ENCODE assay signal across 1 cellular context in the genomic region with DNA sequence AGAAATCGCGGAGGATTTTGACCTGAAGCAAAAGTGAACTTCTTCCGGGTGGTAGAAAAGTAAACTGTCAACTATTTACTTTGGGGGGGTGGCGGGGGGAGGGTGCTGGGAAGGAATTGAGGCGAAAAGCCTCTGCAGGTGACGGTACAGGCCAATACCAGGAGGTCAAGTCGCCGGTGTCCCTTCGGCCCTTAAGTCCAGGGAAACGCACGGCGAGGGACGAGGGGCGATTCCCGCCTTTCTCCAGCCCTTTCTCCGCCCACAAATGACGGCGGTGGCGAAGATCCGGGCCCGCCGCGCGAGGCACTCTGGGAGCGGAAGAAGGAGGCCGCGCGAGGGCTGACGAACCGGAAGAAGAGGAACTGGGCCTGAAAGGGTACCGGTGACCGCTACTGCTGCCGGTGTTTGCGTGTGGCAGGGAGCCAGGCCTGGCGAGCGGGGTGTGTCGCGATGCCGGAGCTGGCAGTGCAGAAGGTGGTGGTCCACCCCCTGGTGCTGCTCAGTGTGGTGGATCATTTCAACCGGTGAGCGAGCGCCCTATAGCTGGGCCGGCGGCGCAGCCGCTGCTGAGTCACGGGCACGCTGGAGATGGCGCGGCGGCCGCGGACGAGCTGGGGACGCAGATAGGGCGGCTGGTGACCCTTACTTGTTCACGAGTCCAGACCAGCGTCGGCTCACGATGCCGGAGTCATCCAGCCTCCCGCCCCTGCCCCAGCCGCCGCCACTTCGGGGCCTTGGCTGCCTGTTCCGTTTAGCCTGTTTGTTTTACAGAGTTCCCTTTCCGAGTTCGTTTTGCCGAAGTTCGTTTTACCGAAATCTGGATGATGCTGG.
TF ChIP-seq lines count a peak whose summit lies in the region.

A gene (plus strand): TSS at position 350 of the 831 bp plus-strand sequence. CDS start 101 bp downstream, at position 451.

TF ChIP-seq in A549, 52 proteins besides CTCF, POLR2A, EP300 and RAD21 (continued from another document):
- TF ChIP-seq, protein P1, sequence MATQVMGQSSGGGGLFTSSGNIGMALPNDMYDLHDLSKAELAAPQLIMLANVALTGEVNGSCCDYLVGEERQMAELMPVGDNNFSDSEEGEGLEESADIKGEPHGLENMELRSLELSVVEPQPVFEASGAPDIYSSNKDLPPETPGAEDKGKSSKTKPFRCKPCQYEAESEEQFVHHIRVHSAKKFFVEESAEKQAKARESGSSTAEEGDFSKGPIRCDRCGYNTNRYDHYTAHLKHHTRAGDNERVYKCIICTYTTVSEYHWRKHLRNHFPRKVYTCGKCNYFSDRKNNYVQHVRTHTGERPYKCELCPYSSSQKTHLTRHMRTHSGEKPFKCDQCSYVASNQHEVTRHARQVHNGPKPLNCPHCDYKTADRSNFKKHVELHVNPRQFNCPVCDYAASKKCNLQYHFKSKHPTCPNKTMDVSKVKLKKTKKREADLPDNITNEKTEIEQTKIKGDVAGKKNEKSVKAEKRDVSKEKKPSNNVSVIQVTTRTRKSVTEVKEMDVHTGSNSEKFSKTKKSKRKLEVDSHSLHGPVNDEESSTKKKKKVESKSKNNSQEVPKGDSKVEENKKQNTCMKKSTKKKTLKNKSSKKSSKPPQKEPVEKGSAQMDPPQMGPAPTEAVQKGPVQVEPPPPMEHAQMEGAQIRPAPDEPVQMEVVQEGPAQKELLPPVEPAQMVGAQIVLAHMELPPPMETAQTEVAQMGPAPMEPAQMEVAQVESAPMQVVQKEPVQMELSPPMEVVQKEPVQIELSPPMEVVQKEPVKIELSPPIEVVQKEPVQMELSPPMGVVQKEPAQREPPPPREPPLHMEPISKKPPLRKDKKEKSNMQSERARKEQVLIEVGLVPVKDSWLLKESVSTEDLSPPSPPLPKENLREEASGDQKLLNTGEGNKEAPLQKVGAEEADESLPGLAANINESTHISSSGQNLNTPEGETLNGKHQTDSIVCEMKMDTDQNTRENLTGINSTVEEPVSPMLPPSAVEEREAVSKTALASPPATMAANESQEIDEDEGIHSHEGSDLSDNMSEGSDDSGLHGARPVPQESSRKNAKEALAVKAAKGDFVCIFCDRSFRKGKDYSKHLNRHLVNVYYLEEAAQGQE (IDR thresholded peaks at IDR 0.05), result peak; percentile 26
- TF ChIP-seq, protein P2, sequence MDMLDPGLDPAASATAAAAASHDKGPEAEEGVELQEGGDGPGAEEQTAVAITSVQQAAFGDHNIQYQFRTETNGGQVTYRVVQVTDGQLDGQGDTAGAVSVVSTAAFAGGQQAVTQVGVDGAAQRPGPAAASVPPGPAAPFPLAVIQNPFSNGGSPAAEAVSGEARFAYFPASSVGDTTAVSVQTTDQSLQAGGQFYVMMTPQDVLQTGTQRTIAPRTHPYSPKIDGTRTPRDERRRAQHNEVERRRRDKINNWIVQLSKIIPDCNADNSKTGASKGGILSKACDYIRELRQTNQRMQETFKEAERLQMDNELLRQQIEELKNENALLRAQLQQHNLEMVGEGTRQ (IDR thresholded peaks at IDR 0.05), result no peak
- TF ChIP-seq CHD2 (IDR thresholded peaks at IDR 0.05; ENCODE audit: low read length, partially characterized antibody), result no peak
- TF ChIP-seq MYC (IDR thresholded peaks at IDR 0.05; ENCODE audit: borderline replicate concordance, low read length), result peak; percentile 26; the same call in 1 of the 2 replicates
- TF ChIP-seq, protein P3, sequence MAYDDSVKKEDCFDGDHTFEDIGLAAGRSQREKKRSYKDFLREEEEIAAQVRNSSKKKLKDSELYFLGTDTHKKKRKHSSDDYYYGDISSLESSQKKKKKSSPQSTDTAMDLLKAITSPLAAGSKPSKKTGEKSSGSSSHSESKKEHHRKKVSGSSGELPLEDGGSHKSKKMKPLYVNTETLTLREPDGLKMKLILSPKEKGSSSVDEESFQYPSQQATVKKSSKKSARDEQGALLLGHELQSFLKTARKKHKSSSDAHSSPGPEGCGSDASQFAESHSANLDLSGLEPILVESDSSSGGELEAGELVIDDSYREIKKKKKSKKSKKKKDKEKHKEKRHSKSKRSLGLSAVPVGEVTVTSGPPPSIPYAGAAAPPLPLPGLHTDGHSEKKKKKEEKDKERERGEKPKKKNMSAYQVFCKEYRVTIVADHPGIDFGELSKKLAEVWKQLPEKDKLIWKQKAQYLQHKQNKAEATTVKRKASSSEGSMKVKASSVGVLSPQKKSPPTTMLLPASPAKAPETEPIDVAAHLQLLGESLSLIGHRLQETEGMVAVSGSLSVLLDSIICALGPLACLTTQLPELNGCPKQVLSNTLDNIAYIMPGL (CRISPR knock-in tag; IDR thresholded peaks at IDR 0.05; ENCODE audit: borderline replicate concordance), result no peak
- no peak for TF ChIP-seq HOXA7 (CRISPR knock-in tag; IDR thresholded peaks at IDR 0.05)
- no peak; the same call in 1 of the 2 replicates for TF ChIP-seq TP53 (CRISPR knock-in tag; IDR thresholded peaks at IDR 0.05)
- TF ChIP-seq, protein P4, sequence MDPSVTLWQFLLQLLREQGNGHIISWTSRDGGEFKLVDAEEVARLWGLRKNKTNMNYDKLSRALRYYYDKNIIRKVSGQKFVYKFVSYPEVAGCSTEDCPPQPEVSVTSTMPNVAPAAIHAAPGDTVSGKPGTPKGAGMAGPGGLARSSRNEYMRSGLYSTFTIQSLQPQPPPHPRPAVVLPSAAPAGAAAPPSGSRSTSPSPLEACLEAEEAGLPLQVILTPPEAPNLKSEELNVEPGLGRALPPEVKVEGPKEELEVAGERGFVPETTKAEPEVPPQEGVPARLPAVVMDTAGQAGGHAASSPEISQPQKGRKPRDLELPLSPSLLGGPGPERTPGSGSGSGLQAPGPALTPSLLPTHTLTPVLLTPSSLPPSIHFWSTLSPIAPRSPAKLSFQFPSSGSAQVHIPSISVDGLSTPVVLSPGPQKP (IDR thresholded peaks at IDR 0.05; ENCODE audit: low read depth, low read length), result no peak
- TF ChIP-seq SMC3 (IDR thresholded peaks at IDR 0.05), result no peak
- no peak for TF ChIP-seq RARB (CRISPR knock-in tag; IDR thresholded peaks at IDR 0.05)
- TF ChIP-seq ZC3H11A (IDR thresholded peaks at IDR 0.05), result no peak
- TF ChIP-seq SREBF2 (IDR thresholded peaks at IDR 0.05), result no peak
- TF ChIP-seq NPAS2 (CRISPR knock-in tag; IDR thresholded peaks at IDR 0.05; ENCODE audit: borderline replicate concordance), result no peak
- no peak for TF ChIP-seq ZFP36 (IDR thresholded peaks at IDR 0.05; ENCODE audit: borderline replicate concordance, partially characterized antibody)
- TF ChIP-seq RCOR1 (IDR thresholded peaks at IDR 0.05; ENCODE audit: low read depth, low read length), result 0 out of 2 replicates have a peak, but pooled peaks have one; percentile 21
- TF ChIP-seq, protein P5, sequence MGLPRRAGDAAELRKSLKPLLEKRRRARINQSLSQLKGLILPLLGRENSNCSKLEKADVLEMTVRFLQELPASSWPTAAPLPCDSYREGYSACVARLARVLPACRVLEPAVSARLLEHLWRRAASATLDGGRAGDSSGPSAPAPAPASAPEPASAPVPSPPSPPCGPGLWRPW (IDR thresholded peaks at IDR 0.05), result no peak
- TF ChIP-seq HOXB13 (CRISPR knock-in tag; IDR thresholded peaks at IDR 0.05; ENCODE audit: low read depth), result no peak
- no peak for TF ChIP-seq MAFK (IDR thresholded peaks at IDR 0.05; ENCODE audit: partially characterized antibody)
- TF ChIP-seq NFE2L2 (conservative IDR thresholded peaks at IDR 0.05; ENCODE audit: low read length), result no peak
- no peak for TF ChIP-seq ESRRA (IDR thresholded peaks at IDR 0.05; ENCODE audit: borderline replicate concordance, low read length)
